1 cellular context compared by ENCODE assay signal in the genomic region with DNA sequence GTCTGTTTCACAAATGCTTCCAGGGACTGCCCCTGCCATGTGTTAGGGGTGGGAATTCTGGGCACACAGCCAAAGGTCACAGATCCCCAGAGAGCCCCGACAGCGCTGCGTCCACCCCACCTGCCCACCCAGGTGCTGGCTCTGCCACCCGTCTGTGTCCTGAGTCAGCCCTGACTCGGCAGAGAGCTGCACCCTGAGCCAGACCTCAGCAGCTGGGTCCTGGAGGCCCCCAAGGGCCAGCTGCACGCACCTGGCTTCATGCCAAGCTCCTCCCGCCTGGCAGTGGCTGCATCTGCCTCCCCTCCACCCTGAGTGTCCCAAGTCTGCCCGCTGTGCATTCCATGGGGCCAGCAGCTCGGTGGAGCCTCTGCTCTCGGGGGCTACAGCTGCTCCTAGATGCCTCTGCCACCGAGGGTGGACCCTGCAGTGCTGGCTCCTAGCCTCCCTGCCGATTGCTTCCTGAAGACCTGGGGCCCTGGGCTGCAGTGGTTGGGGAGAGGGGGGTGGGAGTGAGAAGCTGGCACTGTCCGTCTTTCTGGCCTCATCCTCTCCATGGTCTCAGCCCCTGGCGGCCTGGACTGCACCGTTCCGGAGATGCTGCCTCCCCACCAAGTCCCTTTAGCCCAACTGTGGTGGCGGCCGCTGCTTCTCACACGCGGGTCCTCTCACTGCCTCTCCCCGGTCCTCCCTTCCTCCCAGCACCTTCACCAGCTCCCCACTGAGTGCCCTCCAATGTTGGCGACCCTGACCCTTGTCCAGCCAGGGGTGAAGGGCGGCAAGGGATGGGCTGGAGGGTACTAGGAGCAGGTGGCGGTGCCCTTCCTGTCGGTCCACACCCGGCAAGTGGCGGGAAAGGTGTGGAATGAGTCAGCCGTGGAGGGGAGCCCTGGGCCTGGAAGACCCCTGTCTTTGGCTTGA.
TF ChIP-seq lines count a peak whose summit lies in the region.

No MANE protein-coding gene starts in this region.

TF ChIP-seq in HepG2, 621 proteins besides CTCF, POLR2A, EP300 and RAD21 (continued from another document and continues in another):
- TF ChIP-seq, protein P1, sequence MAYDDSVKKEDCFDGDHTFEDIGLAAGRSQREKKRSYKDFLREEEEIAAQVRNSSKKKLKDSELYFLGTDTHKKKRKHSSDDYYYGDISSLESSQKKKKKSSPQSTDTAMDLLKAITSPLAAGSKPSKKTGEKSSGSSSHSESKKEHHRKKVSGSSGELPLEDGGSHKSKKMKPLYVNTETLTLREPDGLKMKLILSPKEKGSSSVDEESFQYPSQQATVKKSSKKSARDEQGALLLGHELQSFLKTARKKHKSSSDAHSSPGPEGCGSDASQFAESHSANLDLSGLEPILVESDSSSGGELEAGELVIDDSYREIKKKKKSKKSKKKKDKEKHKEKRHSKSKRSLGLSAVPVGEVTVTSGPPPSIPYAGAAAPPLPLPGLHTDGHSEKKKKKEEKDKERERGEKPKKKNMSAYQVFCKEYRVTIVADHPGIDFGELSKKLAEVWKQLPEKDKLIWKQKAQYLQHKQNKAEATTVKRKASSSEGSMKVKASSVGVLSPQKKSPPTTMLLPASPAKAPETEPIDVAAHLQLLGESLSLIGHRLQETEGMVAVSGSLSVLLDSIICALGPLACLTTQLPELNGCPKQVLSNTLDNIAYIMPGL (CRISPR knock-in tag; IDR thresholded peaks at IDR 0.05; ENCODE audit: borderline replicate concordance in 1 of 2, low read depth in 1 of 2) = peak in 1 of 2 experiments; percentile 39; a peak in 2 of 4 replicates
- TF ChIP-seq ZNF350 (CRISPR knock-in tag; IDR thresholded peaks at IDR 0.05; ENCODE audit: borderline replicate concordance, low read depth) = peak; percentile 69; the same call in 1 of the 2 replicates
- no peak for TF ChIP-seq CREB1 (IDR thresholded peaks at IDR 0.05)
- TF ChIP-seq CREB1 (CRISPR knock-in tag; IDR thresholded peaks at IDR 0.05) = no peak
- peak; percentile 32; the same call in 1 of the 2 replicates for TF ChIP-seq ZNF614 (CRISPR knock-in tag; IDR thresholded peaks at IDR 0.05; ENCODE audit: borderline replicate concordance)
- TF ChIP-seq, protein P2, sequence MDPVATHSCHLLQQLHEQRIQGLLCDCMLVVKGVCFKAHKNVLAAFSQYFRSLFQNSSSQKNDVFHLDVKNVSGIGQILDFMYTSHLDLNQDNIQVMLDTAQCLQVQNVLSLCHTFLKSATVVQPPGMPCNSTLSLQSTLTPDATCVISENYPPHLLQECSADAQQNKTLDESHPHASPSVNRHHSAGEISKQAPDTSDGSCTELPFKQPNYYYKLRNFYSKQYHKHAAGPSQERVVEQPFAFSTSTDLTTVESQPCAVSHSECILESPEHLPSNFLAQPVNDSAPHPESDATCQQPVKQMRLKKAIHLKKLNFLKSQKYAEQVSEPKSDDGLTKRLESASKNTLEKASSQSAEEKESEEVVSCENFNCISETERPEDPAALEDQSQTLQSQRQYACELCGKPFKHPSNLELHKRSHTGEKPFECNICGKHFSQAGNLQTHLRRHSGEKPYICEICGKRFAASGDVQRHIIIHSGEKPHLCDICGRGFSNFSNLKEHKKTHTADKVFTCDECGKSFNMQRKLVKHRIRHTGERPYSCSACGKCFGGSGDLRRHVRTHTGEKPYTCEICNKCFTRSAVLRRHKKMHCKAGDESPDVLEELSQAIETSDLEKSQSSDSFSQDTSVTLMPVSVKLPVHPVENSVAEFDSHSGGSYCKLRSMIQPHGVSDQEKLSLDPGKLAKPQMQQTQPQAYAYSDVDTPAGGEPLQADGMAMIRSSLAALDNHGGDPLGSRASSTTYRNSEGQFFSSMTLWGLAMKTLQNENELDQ (CRISPR knock-in tag; IDR thresholded peaks at IDR 0.05; ENCODE audit: borderline replicate concordance) = no peak
- TF ChIP-seq, protein P3, sequence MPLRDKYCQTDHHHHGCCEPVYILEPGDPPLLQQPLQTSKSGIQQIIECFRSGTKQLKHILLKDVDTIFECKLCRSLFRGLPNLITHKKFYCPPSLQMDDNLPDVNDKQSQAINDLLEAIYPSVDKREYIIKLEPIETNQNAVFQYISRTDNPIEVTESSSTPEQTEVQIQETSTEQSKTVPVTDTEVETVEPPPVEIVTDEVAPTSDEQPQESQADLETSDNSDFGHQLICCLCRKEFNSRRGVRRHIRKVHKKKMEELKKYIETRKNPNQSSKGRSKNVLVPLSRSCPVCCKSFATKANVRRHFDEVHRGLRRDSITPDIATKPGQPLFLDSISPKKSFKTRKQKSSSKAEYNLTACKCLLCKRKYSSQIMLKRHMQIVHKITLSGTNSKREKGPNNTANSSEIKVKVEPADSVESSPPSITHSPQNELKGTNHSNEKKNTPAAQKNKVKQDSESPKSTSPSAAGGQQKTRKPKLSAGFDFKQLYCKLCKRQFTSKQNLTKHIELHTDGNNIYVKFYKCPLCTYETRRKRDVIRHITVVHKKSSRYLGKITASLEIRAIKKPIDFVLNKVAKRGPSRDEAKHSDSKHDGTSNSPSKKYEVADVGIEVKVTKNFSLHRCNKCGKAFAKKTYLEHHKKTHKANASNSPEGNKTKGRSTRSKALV (CRISPR knock-in tag; IDR thresholded peaks at IDR 0.05) = no peak
- TF ChIP-seq, protein P4, sequence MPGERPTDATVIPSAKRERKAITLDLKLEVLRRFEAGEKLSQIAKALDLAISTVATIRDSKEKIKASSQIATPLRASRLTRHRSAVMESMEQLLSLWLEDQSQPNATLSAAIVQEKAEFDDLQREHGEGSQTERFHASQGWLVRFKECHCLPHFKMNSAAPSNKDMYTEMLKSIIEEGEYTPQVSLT (CRISPR knock-in tag; IDR thresholded peaks at IDR 0.05; ENCODE audit: borderline replicate concordance, low read depth) = no peak
- peak; percentile 16 for TF ChIP-seq XRCC5 (optimal IDR thresholded peaks at IDR 0.05; ENCODE audit: low read length)
- peak; percentile 62; the same call in 1 of the 2 replicates for TF ChIP-seq KDM1A (CRISPR knock-in tag; IDR thresholded peaks at IDR 0.05)
- no peak for TF ChIP-seq FOXC1 (CRISPR knock-in tag; IDR thresholded peaks at IDR 0.05; ENCODE audit: borderline replicate concordance)
- TF ChIP-seq DR1 (CRISPR knock-in tag; IDR thresholded peaks at IDR 0.05) = no peak
- no peak for TF ChIP-seq SMAD9 (CRISPR knock-in tag; IDR thresholded peaks at IDR 0.05)
- TF ChIP-seq ZNF138 (CRISPR knock-in tag; IDR thresholded peaks at IDR 0.05; ENCODE audit: low read depth) = no peak; the same call in 1 of the 2 replicates
- no peak for TF ChIP-seq ZNF20 (CRISPR knock-in tag; IDR thresholded peaks at IDR 0.05)
- no peak; the same call in 1 of the 2 replicates for TF ChIP-seq ZNF354B (CRISPR knock-in tag; IDR thresholded peaks at IDR 0.05)
- no peak for TF ChIP-seq ATF1 (CRISPR knock-in tag; IDR thresholded peaks at IDR 0.05)
- TF ChIP-seq REL (CRISPR knock-in tag; conservative IDR thresholded peaks at IDR 0.05) = no peak
- TF ChIP-seq, protein P5, sequence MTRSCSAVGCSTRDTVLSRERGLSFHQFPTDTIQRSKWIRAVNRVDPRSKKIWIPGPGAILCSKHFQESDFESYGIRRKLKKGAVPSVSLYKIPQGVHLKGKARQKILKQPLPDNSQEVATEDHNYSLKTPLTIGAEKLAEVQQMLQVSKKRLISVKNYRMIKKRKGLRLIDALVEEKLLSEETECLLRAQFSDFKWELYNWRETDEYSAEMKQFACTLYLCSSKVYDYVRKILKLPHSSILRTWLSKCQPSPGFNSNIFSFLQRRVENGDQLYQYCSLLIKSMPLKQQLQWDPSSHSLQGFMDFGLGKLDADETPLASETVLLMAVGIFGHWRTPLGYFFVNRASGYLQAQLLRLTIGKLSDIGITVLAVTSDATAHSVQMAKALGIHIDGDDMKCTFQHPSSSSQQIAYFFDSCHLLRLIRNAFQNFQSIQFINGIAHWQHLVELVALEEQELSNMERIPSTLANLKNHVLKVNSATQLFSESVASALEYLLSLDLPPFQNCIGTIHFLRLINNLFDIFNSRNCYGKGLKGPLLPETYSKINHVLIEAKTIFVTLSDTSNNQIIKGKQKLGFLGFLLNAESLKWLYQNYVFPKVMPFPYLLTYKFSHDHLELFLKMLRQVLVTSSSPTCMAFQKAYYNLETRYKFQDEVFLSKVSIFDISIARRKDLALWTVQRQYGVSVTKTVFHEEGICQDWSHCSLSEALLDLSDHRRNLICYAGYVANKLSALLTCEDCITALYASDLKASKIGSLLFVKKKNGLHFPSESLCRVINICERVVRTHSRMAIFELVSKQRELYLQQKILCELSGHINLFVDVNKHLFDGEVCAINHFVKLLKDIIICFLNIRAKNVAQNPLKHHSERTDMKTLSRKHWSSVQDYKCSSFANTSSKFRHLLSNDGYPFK (CRISPR knock-in tag; IDR thresholded peaks at IDR 0.05; ENCODE audit: borderline replicate concordance) = peak; percentile 71; the same call in 1 of the 2 replicates
- TF ChIP-seq SP2 (CRISPR knock-in tag; IDR thresholded peaks at IDR 0.05) = no peak
- TF ChIP-seq KDM5A (IDR thresholded peaks at IDR 0.05; ENCODE audit: borderline replicate concordance, low read length) = no peak
- TF ChIP-seq ZNF331 (CRISPR knock-in tag; IDR thresholded peaks at IDR 0.05) = peak; percentile 72; the same call in 1 of the 2 replicates
- TF ChIP-seq, protein P6, sequence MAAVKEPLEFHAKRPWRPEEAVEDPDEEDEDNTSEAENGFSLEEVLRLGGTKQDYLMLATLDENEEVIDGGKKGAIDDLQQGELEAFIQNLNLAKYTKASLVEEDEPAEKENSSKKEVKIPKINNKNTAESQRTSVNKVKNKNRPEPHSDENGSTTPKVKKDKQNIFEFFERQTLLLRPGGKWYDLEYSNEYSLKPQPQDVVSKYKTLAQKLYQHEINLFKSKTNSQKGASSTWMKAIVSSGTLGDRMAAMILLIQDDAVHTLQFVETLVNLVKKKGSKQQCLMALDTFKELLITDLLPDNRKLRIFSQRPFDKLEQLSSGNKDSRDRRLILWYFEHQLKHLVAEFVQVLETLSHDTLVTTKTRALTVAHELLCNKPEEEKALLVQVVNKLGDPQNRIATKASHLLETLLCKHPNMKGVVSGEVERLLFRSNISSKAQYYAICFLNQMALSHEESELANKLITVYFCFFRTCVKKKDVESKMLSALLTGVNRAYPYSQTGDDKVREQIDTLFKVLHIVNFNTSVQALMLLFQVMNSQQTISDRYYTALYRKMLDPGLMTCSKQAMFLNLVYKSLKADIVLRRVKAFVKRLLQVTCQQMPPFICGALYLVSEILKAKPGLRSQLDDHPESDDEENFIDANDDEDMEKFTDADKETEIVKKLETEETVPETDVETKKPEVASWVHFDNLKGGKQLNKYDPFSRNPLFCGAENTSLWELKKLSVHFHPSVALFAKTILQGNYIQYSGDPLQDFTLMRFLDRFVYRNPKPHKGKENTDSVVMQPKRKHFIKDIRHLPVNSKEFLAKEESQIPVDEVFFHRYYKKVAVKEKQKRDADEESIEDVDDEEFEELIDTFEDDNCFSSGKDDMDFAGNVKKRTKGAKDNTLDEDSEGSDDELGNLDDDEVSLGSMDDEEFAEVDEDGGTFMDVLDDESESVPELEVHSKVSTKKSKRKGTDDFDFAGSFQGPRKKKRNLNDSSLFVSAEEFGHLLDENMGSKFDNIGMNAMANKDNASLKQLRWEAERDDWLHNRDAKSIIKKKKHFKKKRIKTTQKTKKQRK (IDR thresholded peaks at IDR 0.05; ENCODE audit: low read length) = no peak
- no peak for TF ChIP-seq MBD4 (IDR thresholded peaks at IDR 0.05; ENCODE audit: borderline replicate concordance, low read length)
- peak; percentile 65 for TF ChIP-seq JUND (CRISPR knock-in tag; IDR thresholded peaks at IDR 0.05)
- no peak; the same call in 1 of the 2 replicates for TF ChIP-seq SSRP1 (CRISPR knock-in tag; IDR thresholded peaks at IDR 0.05)
- TF ChIP-seq, protein P7, sequence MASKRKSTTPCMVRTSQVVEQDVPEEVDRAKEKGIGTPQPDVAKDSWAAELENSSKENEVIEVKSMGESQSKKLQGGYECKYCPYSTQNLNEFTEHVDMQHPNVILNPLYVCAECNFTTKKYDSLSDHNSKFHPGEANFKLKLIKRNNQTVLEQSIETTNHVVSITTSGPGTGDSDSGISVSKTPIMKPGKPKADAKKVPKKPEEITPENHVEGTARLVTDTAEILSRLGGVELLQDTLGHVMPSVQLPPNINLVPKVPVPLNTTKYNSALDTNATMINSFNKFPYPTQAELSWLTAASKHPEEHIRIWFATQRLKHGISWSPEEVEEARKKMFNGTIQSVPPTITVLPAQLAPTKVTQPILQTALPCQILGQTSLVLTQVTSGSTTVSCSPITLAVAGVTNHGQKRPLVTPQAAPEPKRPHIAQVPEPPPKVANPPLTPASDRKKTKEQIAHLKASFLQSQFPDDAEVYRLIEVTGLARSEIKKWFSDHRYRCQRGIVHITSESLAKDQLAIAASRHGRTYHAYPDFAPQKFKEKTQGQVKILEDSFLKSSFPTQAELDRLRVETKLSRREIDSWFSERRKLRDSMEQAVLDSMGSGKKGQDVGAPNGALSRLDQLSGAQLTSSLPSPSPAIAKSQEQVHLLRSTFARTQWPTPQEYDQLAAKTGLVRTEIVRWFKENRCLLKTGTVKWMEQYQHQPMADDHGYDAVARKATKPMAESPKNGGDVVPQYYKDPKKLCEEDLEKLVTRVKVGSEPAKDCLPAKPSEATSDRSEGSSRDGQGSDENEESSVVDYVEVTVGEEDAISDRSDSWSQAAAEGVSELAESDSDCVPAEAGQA (IDR thresholded peaks at IDR 0.05; ENCODE audit: low read depth) = 0 out of 2 replicates have a peak, but pooled peaks have one; percentile 66
- TF ChIP-seq, protein P7 (CRISPR knock-in tag; IDR thresholded peaks at IDR 0.05; ENCODE audit: borderline replicate concordance) = no peak
- TF ChIP-seq ZZZ3 (CRISPR knock-in tag; IDR thresholded peaks at IDR 0.05; ENCODE audit: borderline replicate concordance) = no peak
- peak; percentile 87; the same call in 1 of the 2 replicates for TF ChIP-seq ZNF746 (CRISPR knock-in tag; IDR thresholded peaks at IDR 0.05)
- peak; percentile 82 for TF ChIP-seq PHF21A (CRISPR knock-in tag; IDR thresholded peaks at IDR 0.05)
- peak; percentile 69; the same call in 1 of the 2 replicates for TF ChIP-seq ZBTB8A (CRISPR knock-in tag; IDR thresholded peaks at IDR 0.05; ENCODE audit: borderline replicate concordance, low read depth)
- no peak for TF ChIP-seq NCOA5 (CRISPR knock-in tag; IDR thresholded peaks at IDR 0.05)
- TF ChIP-seq ZBTB21 (CRISPR knock-in tag; IDR thresholded peaks at IDR 0.05) = no peak
